In genomic region chr5:157961828-157962390, GRCh38 we compare ENCODE assay signal across 16 cellular contexts.
DNase-seq lines count a peak whose midpoint lies in the region; ATAC-seq lines count a peak whose summit lies in the region.
"Had no signal": no experiment of that assay in that cellular context is flagged by ENCODE, and none has a peak within 500 bp of the region (broad histone marks: within the 10 kb centered on the region; RNA-seq: fewer than 3 reads in every experiment).

No MANE protein-coding gene starts in this region.

- DNase-seq in GM23248 (peak; percentile 4), NCI-H128 (lab: John Stamatoyannopoulos, UW; ENCODE audit: unreplicated experiment) (peak; percentile 35), NCI-H69 (lab: John Stamatoyannopoulos, UW) (peak; percentile 84), mesenchymal stem cell (peak; percentile 10)
- no peak for DNase-seq in activated effector memory CD4-positive, alpha-beta T cell treated with Interleukin-2 at 50 U/mL for 16 hours
- DNase-seq: activated B cell treated with CpG ODN at 0.5 μM for 24 hours; activated CD4-positive, alpha-beta memory T cell treated with anti-CD3 and anti-CD28 coated beads, Interleukin-2, amount 10 ng/mL, durations not matched to agents 7 days and 5 days; activated T-cell treated with anti-CD3 and anti-CD28 coated beads for 4 hours; MM.1S; NCI-H446; nucleus accumbens; right cardiac atrium; stimulated activated CD4-positive, alpha-beta T cell treated with anti-CD3 and anti-CD28 coated beads, Interleukin-15, amount 100 ng/mL, for 24 hours had no signal

- H2AK5ac ChIP-seq in mesenchymal stem cell (ENCODE audit: low read length, severe bottlenecking): no peak overlapping the region

- no peaks in the 10 kb centered on the region for H3K36me3 ChIP-seq in GM23248 (ENCODE audit: low read depth)
- no peaks in the 10 kb centered on the region for H3K36me3 ChIP-seq in mesenchymal stem cell (ENCODE audit: control insufficient read depth in 1 of 2, insufficient read depth in 2 of 2, low read depth in 1 of 2, low read length in 2 of 2)

- no peaks in the 10 kb centered on the region for H3K79me1 ChIP-seq in mesenchymal stem cell (replicated peaks; ENCODE audit: low read length, poor library complexity, severe bottlenecking)

- no peak overlapping the region for H4K91ac ChIP-seq in mesenchymal stem cell (ENCODE audit: low read length)

- H2BK15ac ChIP-seq in mesenchymal stem cell (ENCODE audit: low read depth, poor library complexity, severe bottlenecking): no peak overlapping the region

- H3F3A ChIP-seq in GM23248 (ENCODE audit: insufficient read depth): no peaks in the 10 kb centered on the region

- no peak overlapping the region for H3K18ac ChIP-seq in mesenchymal stem cell (ENCODE audit: low read depth in 1 of 2, low read length in 2 of 2)

- H4K20me1 ChIP-seq in GM23248 (ENCODE audit: insufficient read depth): no peaks in the 10 kb centered on the region

- H2AFZ ChIP-seq in GM23248 (no peak overlapping the region), mesenchymal stem cell (ENCODE audit: low read depth, low read length) (no peak overlapping the region)

- no peaks in the 10 kb centered on the region for H3K4me1 ChIP-seq in GM23248 (ENCODE audit: insufficient read depth)
- H3K4me1 ChIP-seq in mesenchymal stem cell (ENCODE audit: control insufficient read depth, insufficient read depth, low read depth, low read length): no peaks in the 10 kb centered on the region

- H2BK5ac ChIP-seq in mesenchymal stem cell (ENCODE audit: low read depth, low read length, poor library complexity, severe bottlenecking): no peak overlapping the region

- no peak overlapping the region for H3K9ac ChIP-seq in GM23248
- peak overlapping the region; percentile 8 for H3K9ac ChIP-seq in mesenchymal stem cell (ENCODE audit: low read length)

- H3K23ac ChIP-seq in mesenchymal stem cell (ENCODE audit: low read length in 2 of 2): no peak overlapping the region

- ATAC-seq in HG02623 (IDR thresholded peaks at IDR 0.05; ENCODE audit: unreplicated experiment) (no peak), GM18502 (IDR thresholded peaks at IDR 0.05; ENCODE audit: poor library complexity, unreplicated experiment) (no peak)
- ATAC-seq: right cardiac atrium had no signal

- no peak overlapping the region for H2BK12ac ChIP-seq in mesenchymal stem cell (ENCODE audit: low read length in 2 of 2)

- no peaks in the 10 kb centered on the region for H3K9me3 ChIP-seq in GM23248 (ENCODE audit: low read depth)
- peaks cover 4% of the 10 kb centered on the region for H3K9me3 ChIP-seq in mesenchymal stem cell (ENCODE audit: control insufficient read depth, low read length)

- no peaks in the 10 kb centered on the region for H3K9me2 ChIP-seq in GM23248 (ENCODE audit: insufficient read depth)

- no peak overlapping the region for H3K14ac ChIP-seq in mesenchymal stem cell (ENCODE audit: low read length in 2 of 2)

- no peak overlapping the region for H3K4ac ChIP-seq in mesenchymal stem cell (ENCODE audit: low read depth in 1 of 2, low read length in 2 of 2)

- in situ Hi-C loops in GM23248 (cut with MboI): no loop called here

- H3K4me3 ChIP-seq in GM23248 (no peak overlapping the region), mesenchymal stem cell (ENCODE audit: insufficient read depth in 1 of 2, low read depth in 1 of 2, low read length in 2 of 2) (no peak overlapping the region)

- H3K79me2 ChIP-seq in GM23248 (ENCODE audit: insufficient read depth): no peaks in the 10 kb centered on the region

- H4K8ac ChIP-seq in mesenchymal stem cell (ENCODE audit: low read length): no peak overlapping the region

- no peak overlapping the region for H2BK120ac ChIP-seq in mesenchymal stem cell (ENCODE audit: low read depth, low read length)

- no peak overlapping the region for H3K4me2 ChIP-seq in GM23248 (ENCODE audit: unreplicated experiment)
- H3K4me2 ChIP-seq in mesenchymal stem cell (ENCODE audit: low read length, poor library complexity, severe bottlenecking): no peak overlapping the region

- 21 to 25% methylated on average over 5 of the region's 5 CpGs for WGBS in GM23248 (ENCODE audit: low coverage in 1 of 2, low lambda C conversion rate in 2 of 2, missing lambda C conversion rate in 2 of 2), 2 experiments
- 40% methylated on average over 3 of the region's 5 CpGs for WGBS in mesenchymal stem cell

- 0 out of 2 replicates have a peak, but pooled peaks cover 15% of the 10 kb centered on the region for H3K27me3 ChIP-seq in GM23248 (replicated peaks; ENCODE audit: insufficient read depth)
- peaks cover 0 to 7% of the 10 kb centered on the region in 2 experiments for H3K27me3 ChIP-seq in mesenchymal stem cell (ENCODE audit: control insufficient read depth in 1 of 2, insufficient read depth in 1 of 2, low read length in 2 of 2)

- H3K27ac ChIP-seq in GM23248: no peak overlapping the region
- H3K27ac ChIP-seq in mesenchymal stem cell (ENCODE audit: low read length, poor library complexity, severe bottlenecking): no peak overlapping the region
- H3K27ac ChIP-seq: epithelial cell of prostate had no signal
